8 cellular contexts compared by ENCODE assay signal in the genomic region with DNA sequence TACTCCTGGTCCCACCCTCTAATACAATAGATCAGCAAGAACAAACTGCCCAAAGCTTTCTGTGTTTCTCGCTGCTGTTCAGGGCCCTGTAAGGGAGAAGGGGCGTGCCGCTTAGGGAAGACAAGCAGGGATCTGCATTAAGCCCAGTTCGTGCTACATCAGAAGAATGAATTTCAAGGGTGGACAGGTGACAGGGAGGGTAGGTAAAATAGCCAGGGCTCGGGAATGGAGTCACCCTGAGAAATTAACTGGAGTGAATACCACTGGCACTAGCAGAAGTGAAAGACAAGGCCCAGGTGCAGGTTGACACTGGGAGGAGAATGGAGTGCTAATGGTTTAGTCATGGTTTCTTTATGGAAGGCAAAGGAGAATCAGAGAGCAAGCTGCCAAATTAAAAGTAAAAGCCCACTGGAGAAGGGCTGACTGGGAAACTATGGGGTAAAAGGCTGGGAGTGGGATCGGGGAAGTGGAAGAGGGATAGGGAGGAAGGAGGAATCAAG.
DNase-seq lines count a peak whose midpoint lies in the region; ATAC-seq, FAIRE-seq and TF ChIP-seq lines count a peak whose summit lies in the region.

No MANE protein-coding gene starts in this region.

- no peak overlapping the region for H4K8ac ChIP-seq in H1 (ENCODE audit: extremely low read depth, insufficient read depth, low read length)
- H4K8ac ChIP-seq in trophoblast cell (ENCODE audit: low read depth, low read length), result no peak overlapping the region

- CTCF ChIA-PET in H1 (lab: Charles Lee; ENCODE audit: partially characterized antibody) (no interaction called here), HepG2 (lab: Yijun Ruan, JAX; ENCODE audit: low intra/inter-chr PET ratio, low total read pairs) (no interaction called here)
- CTCF ChIA-PET in CD8-positive, alpha-beta memory T cell (lab: Charles Lee), result no interaction called here

- H2BK5ac ChIP-seq in H1 (ENCODE audit: low read depth, low read length) (no peak overlapping the region), trophoblast cell (ENCODE audit: low read depth, low read length, poor library complexity) (peak overlapping the region; percentile 26)

- ATAC-seq in HepG2, result no peak; the same call in 2 of the 3 replicates

- peaks cover 1 to 7% of the 10 kb centered on the region in 2 donors for H3K27me3 Mint-ChIP-seq in CD8-positive, alpha-beta memory T cell

- WGBS in H1 (ENCODE audit: extremely low coverage in 1 of 2, insufficient coverage in 1 of 2, insufficient read length in 1 of 2, insufficient replicate concordance in 2 of 2, low coverage in 1 of 2, low lambda C conversion rate in 2 of 2, missing lambda C conversion rate in 1 of 2), 2 experiments, result 72% methylated on average over 6 of the region's 6 CpGs; no CpG with 5 or more reads in 1 of the 2 experiments
- WGBS in trophoblast cell (ENCODE audit: extremely low coverage, insufficient coverage, insufficient read length), result no CpG with 5 or more reads among the region's 6 CpGs
- 39% methylated on average over 6 of the region's 6 CpGs for WGBS in HepG2 (ENCODE audit: low lambda C conversion rate)

- no peak overlapping the region for H3K4me3 ChIP-seq in H1 (ENCODE audit: extremely low read depth in 1 of 4, insufficient read depth in 2 of 4, low read depth in 3 of 4, low read length in 4 of 4)
- no peak overlapping the region for H3K4me3 ChIP-seq in trophoblast cell (ENCODE audit: low read depth, low read length)
- H3K4me3 ChIP-seq in CD8-positive, alpha-beta memory T cell (ENCODE audit: low read length), result no peak overlapping the region
- no peak overlapping the region for H3K4me3 ChIP-seq in uterus
- no peak overlapping the region for H3K4me3 ChIP-seq in HepG2 (replicated peaks in 1 of 3; ENCODE audit: insufficient read depth in 1 of 3, low read depth in 2 of 3, low read length in 3 of 3)

- no peaks in the 10 kb centered on the region for H4K20me1 ChIP-seq in H1 (replicated peaks in 1 of 2; ENCODE audit: control insufficient read depth in 1 of 2, insufficient read depth in 2 of 2, low read length in 2 of 2)
- H4K20me1 ChIP-seq in HepG2 (ENCODE audit: insufficient read depth, low read length), result no peaks in the 10 kb centered on the region

- TF ChIP-seq CTCF in H1 (IDR thresholded peaks at IDR 0.05; ENCODE audit: control extremely low read depth in 1 of 3, insufficient read depth in 1 of 3, low read depth in 1 of 3, low read length in 3 of 3), result no peak
- TF ChIP-seq CTCF in uterus (IDR thresholded peaks at IDR 0.05), result no peak
- TF ChIP-seq CTCF in HepG2 (CRISPR knock-in tag; IDR thresholded peaks at IDR 0.05), result no peak

- H2BK20ac ChIP-seq in H1 (ENCODE audit: low read length), result no peak overlapping the region

- H3K36me3 ChIP-seq in H1 (ENCODE audit: control insufficient read depth in 2 of 4, insufficient read depth in 4 of 4, low read length in 3 of 4), result no peaks in the 10 kb centered on the region
- no peaks in the 10 kb centered on the region for H3K36me3 ChIP-seq in trophoblast cell (ENCODE audit: control insufficient read depth in 1 of 2, insufficient read depth in 2 of 2, low read length in 2 of 2)
- no peaks in the 10 kb centered on the region for H3K36me3 ChIP-seq in CD8-positive, alpha-beta memory T cell (ENCODE audit: insufficient read depth, low read length)
- no peaks in the 10 kb centered on the region for H3K36me3 ChIP-seq in uterus
- no peaks in the 10 kb centered on the region for H3K36me3 ChIP-seq in HepG2 (replicated peaks in 1 of 2; ENCODE audit: control insufficient read depth in 1 of 2, insufficient read depth in 2 of 2, low read length in 2 of 2)

- TF ChIP-seq RAD21 in H1 (IDR thresholded peaks at IDR 0.05 in 1 of 2, conservative IDR thresholded peaks at IDR 0.05 in 1 of 2; ENCODE audit: low read depth in 2 of 2, low read length in 2 of 2), result no peak
- TF ChIP-seq RAD21 in HepG2 (CRISPR knock-in tag; IDR thresholded peaks at IDR 0.05), result no peak

- H3K27ac ChIP-seq in H1 (ENCODE audit: low read depth, low read length) (no peak overlapping the region), trophoblast cell (ENCODE audit: low read depth, low read length) (no peak overlapping the region), uterus (no peak overlapping the region), HepG2 (ENCODE audit: extremely low read length, insufficient read depth, low read length) (no peak overlapping the region)
- H3K27ac ChIP-seq in CD8-positive, alpha-beta memory T cell (ENCODE audit: low read depth, low read length), result no peak overlapping the region

- H3K9ac ChIP-seq in H1 (replicated peaks in 1 of 4; ENCODE audit: extremely low read depth in 1 of 4, low read depth in 3 of 4, low read length in 3 of 4) (no peak overlapping the region), trophoblast cell (ENCODE audit: low read length) (no peak overlapping the region), HepG2 (ENCODE audit: insufficient read depth, low read depth, low read length) (no peak overlapping the region)

- no peak overlapping the region for H3K4ac ChIP-seq in H1 (replicated peaks; ENCODE audit: insufficient read length, low read depth, low read length)
- H3K4ac ChIP-seq in trophoblast cell (ENCODE audit: low read depth, low read length), result no peak overlapping the region

- H3K27me3 ChIP-seq in H1 (replicated peaks in 1 of 4; ENCODE audit: control insufficient read depth in 3 of 4, extremely low read depth in 1 of 4, insufficient read depth in 3 of 4, low read length in 3 of 4) (no peaks in the 10 kb centered on the region), trophoblast cell (ENCODE audit: insufficient read depth, low read length) (no peaks in the 10 kb centered on the region), uterus (no peaks in the 10 kb centered on the region), HepG2 (ENCODE audit: control insufficient read depth in 1 of 2, insufficient read depth in 2 of 2, low read length in 2 of 2) (no peaks in the 10 kb centered on the region)
- no peaks in the 10 kb centered on the region for H3K27me3 ChIP-seq in CD8-positive, alpha-beta memory T cell (ENCODE audit: insufficient read depth, low read length, poor library complexity, severe bottlenecking)

- H3K23ac ChIP-seq in H1 (ENCODE audit: insufficient read length), result no peak overlapping the region
- H3K23ac ChIP-seq in trophoblast cell (ENCODE audit: low read length), result no peak overlapping the region

- H2AFZ ChIP-seq in H1 (ENCODE audit: low read length) (peak overlapping the region; percentile 70; the same call in 1 of the 2 replicates), trophoblast cell (ENCODE audit: insufficient read depth, low read length, poor library complexity) (no peak overlapping the region), HepG2 (ENCODE audit: low read length) (no peak overlapping the region)

- no peak overlapping the region for H3K27ac Mint-ChIP-seq in CD8-positive, alpha-beta memory T cell

- DNase-seq in DMS53 treated with DMSO at 0.1 percent for 48 hours (lab: John Stamatoyannopoulos, UW; ENCODE audit: unreplicated experiment) (peak; percentile 60), NCI-H2029 treated with DMSO at 0.1 percent for 48 hours (lab: John Stamatoyannopoulos, UW) (peak; percentile 25), H1 (ENCODE audit: low read depth in 1 of 2, low spot score in 2 of 2) (no peak), trophoblast cell (peak in 1 of 2 donors; percentile 37), uterus (no peak), activated gamma-delta T cell (lab: John Stamatoyannopoulos, UW) (no peak), HepG2 (ENCODE audit: low spot score) (no peak)
- DNase-seq in CD8-positive, alpha-beta memory T cell, result no peak

- no peak for TF ChIP-seq POLR2A in H1 (IDR thresholded peaks at IDR 0.05; ENCODE audit: control extremely low read depth in 1 of 2, low read depth in 2 of 2, low read length in 2 of 2)
- no peak for TF ChIP-seq POLR2A in uterus (IDR thresholded peaks at IDR 0.05)
- no peak for TF ChIP-seq POLR2A in HepG2 (IDR thresholded peaks at IDR 0.05; ENCODE audit: insufficient read depth in 1 of 2, low read depth in 2 of 2, low read length in 2 of 2)

- no peaks in the 10 kb centered on the region for H3K36me3 Mint-ChIP-seq in CD8-positive, alpha-beta memory T cell

- BruUV-seq in HepG2 (replicated peaks; lab: Mats Ljungman, UMichigan), result no TSS peak

- H3K23me2 ChIP-seq in H1 (ENCODE audit: low read depth, low read length), result no peaks in the 10 kb centered on the region; the same call in 1 of the 2 replicates

- no peak overlapping the region for H2BK120ac ChIP-seq in H1 (replicated peaks; ENCODE audit: low read depth, low read length)
- peak overlapping the region; percentile 64 for H2BK120ac ChIP-seq in trophoblast cell (ENCODE audit: insufficient read depth, low read length, poor library complexity)

- no peaks in the 10 kb centered on the region for H3K9me3 Mint-ChIP-seq in CD8-positive, alpha-beta memory T cell

- H3K9me3 ChIP-seq in H1 (ENCODE audit: insufficient read depth in 2 of 2, low read depth in 1 of 2, low read length in 1 of 2), result no peaks in the 10 kb centered on the region
- H3K9me3 ChIP-seq in trophoblast cell (ENCODE audit: insufficient read depth, low read depth, low read length), result no peaks in the 10 kb centered on the region
- H3K9me3 ChIP-seq in CD8-positive, alpha-beta memory T cell (ENCODE audit: low read length), result no peaks in the 10 kb centered on the region
- no peaks in the 10 kb centered on the region for H3K9me3 ChIP-seq in uterus
- H3K9me3 ChIP-seq in HepG2 (ENCODE audit: low read length), result no peaks in the 10 kb centered on the region

- no peaks in the 10 kb centered on the region for H3K79me2 ChIP-seq in H1 (ENCODE audit: control insufficient read depth in 1 of 2, insufficient read depth in 2 of 2, low read length in 2 of 2)
- H3K79me2 ChIP-seq in trophoblast cell (ENCODE audit: control insufficient read depth, insufficient read depth, low read length, poor library complexity), result no peaks in the 10 kb centered on the region
- no peaks in the 10 kb centered on the region for H3K79me2 ChIP-seq in HepG2 (ENCODE audit: insufficient read depth, low read length)

- H3K4me1 Mint-ChIP-seq in CD8-positive, alpha-beta memory T cell, result no peaks in the 10 kb centered on the region

- no peak overlapping the region for H3K4me2 ChIP-seq in H1 (ENCODE audit: insufficient read depth in 1 of 2, low read depth in 2 of 2, low read length in 2 of 2)
- peak overlapping the region; percentile 24 for H3K4me2 ChIP-seq in trophoblast cell (ENCODE audit: low read length)
- no peak overlapping the region; the same call in 1 of the 2 replicates for H3K4me2 ChIP-seq in HepG2 (ENCODE audit: low read depth, low read length)

- TF ChIP-seq EP300 in H1 (IDR thresholded peaks at IDR 0.05; ENCODE audit: borderline replicate concordance in 1 of 2, low read depth in 2 of 2, low read length in 2 of 2) (no peak), HepG2 (IDR thresholded peaks at IDR 0.05; ENCODE audit: low read depth in 2 of 2, low read length in 2 of 2) (no peak), HepG2 (CRISPR knock-in tag; IDR thresholded peaks at IDR 0.05; ENCODE audit: borderline replicate concordance) (no peak)

- no peak overlapping the region for H3K56ac ChIP-seq in H1 (replicated peaks; ENCODE audit: insufficient read length, low read depth, low read length)

- POLR2A ChIA-PET in H1 (lab: Charles Lee; ENCODE audit: partially characterized antibody) (no interaction called here), HepG2 (lab: Yijun Ruan, JAX) (no interaction called here)
- POLR2A ChIA-PET in CD8-positive, alpha-beta memory T cell (lab: Charles Lee), result no interaction called here

- H4K91ac ChIP-seq in H1 (replicated peaks; ENCODE audit: insufficient read length, low read length) (no peak overlapping the region), trophoblast cell (ENCODE audit: low read depth, low read length) (peak overlapping the region; percentile 78)

- no peak overlapping the region for H4K5ac ChIP-seq in H1 (ENCODE audit: insufficient read length, low read depth, low read length)

- H3K79me1 ChIP-seq in H1 (ENCODE audit: low read depth, low read length), result no peaks in the 10 kb centered on the region
- H3K79me1 ChIP-seq in trophoblast cell (ENCODE audit: low read length), result peaks cover 3% of the 10 kb centered on the region

- H3K14ac ChIP-seq in H1 (ENCODE audit: insufficient read length) (no peak overlapping the region), trophoblast cell (ENCODE audit: low read length) (no peak overlapping the region)

- H2BK12ac ChIP-seq in H1 (ENCODE audit: low read depth, low read length) (no peak overlapping the region), trophoblast cell (ENCODE audit: low read length) (peak overlapping the region; percentile 88)

- H3K4me3 Mint-ChIP-seq in CD8-positive, alpha-beta memory T cell, result no peak overlapping the region

- in situ Hi-C loops in HepG2 (cut with HindIII; ENCODE audit: extremely low pct_ligation_motif_present, low pct_unique_long_range_greater_than_20kb), result no loop called here

- H2BK15ac ChIP-seq in H1 (ENCODE audit: low read length), result no peak overlapping the region

- peaks cover 0 to 5% (median 0%) of the 10 kb centered on the region in 4 experiments; a peak in 1 of 7 replicates for H3K4me1 ChIP-seq in H1 (replicated peaks in 1 of 4; ENCODE audit: control insufficient read depth in 3 of 4, insufficient read depth in 4 of 4, low read length in 3 of 4)
- peaks cover 9 to 15% of the 10 kb centered on the region in 2 experiments for H3K4me1 ChIP-seq in trophoblast cell (ENCODE audit: control insufficient read depth in 1 of 2, insufficient read depth in 2 of 2, low read length in 2 of 2)
- H3K4me1 ChIP-seq in CD8-positive, alpha-beta memory T cell (ENCODE audit: insufficient read depth, low read length), result no peaks in the 10 kb centered on the region
- H3K4me1 ChIP-seq in uterus, result no peaks in the 10 kb centered on the region
- H3K4me1 ChIP-seq in HepG2 (ENCODE audit: insufficient read depth, low read length), result peaks cover 25% of the 10 kb centered on the region

- H2AK5ac ChIP-seq in H1 (ENCODE audit: low read depth, low read length), result no peak overlapping the region
- H2AK5ac ChIP-seq in trophoblast cell (ENCODE audit: low read length), result peak overlapping the region; percentile 8

- H3K18ac ChIP-seq in H1 (ENCODE audit: extremely low read depth, low read length) (no peak overlapping the region), trophoblast cell (ENCODE audit: low read length) (peak overlapping the region; percentile 33)

- H4K12ac ChIP-seq in trophoblast cell (ENCODE audit: low read depth, low read length), result no peak overlapping the region

- intact Hi-C loops in uterus (cut with DNase I; ENCODE audit: low total_unique reads), result no loop called here
- intact Hi-C loops in HepG2 (cut with micrococcal nuclease; ENCODE audit: unreplicated experiment), result no loop called here

- FAIRE-seq in H1 (lab: Jason Lieb, UNC) (no peak), HepG2 (lab: Jason Lieb, UNC) (no peak)

Comparison
In these comparisons a context has a peak if more than half of its experiments do, and no peak if none do; other contexts are left out.
1. DNase-seq: peak in DMS53 treated with DMSO at 0.1 percent for 48 hours (single experiment) and NCI-H2029 treated with DMSO at 0.1 percent for 48 hours (single experiment); none in H1 (0 of 2), CD8-positive, alpha-beta memory T cell (0 of 5), uterus (0 of 2), activated gamma-delta T cell (single experiment) and HepG2 (single experiment).